ENCODE assay signal across 25 cellular contexts in the genomic region with DNA sequence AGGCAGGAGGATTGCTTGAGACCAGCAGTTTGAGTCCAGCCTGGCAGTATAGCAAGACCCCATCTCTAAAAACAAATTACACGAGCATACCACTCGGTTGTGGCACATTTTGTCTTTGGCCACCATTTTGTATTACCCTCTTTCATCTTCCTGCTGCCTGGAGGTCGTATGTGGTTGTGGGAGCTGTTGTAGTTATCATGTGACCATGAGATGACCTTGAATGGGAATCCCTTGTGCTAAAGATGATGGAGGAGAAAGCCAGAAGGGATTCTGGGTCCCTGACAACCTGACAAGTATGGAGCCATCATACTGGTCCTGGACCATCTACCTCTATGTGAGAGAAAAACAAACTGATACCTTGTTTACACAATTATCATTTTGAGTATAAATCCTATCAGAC.
"Had no signal": no experiment of that assay in that cellular context is flagged by ENCODE, and none has a peak within 500 bp of the region (broad histone marks: within the 10 kb centered on the region; RNA-seq: fewer than 3 reads in every experiment).

No MANE protein-coding gene starts in this region.

- H3K36me3 ChIP-seq: esophagus squamous epithelium, gastrocnemius medialis, heart right ventricle, left lung, lower lobe of right lung had no signal

- DNase-seq: cortex of kidney; effector CD8-positive, alpha-beta T cell; effector memory CD8-positive, alpha-beta T cell; endodermal cell; erythroblast; esophagus squamous epithelium; foreskin fibroblast; foreskin melanocyte; gastrocnemius medialis; glutamatergic neuron; head of caudate nucleus; heart right ventricle; hippocampal formation; left cardiac atrium; left lung; left ventricle myocardium superior; lower lobe of right lung; mesenchymal stem cell; mucosa of descending colon; naive B cell had no signal

- H3K27ac ChIP-seq: epithelial cell of prostate, esophagus squamous epithelium, gastrocnemius medialis, heart right ventricle, left lung, lower lobe of right lung had no signal

- H3K27me3 ChIP-seq: esophagus squamous epithelium, gastrocnemius medialis, heart right ventricle, left lung had no signal

- H3K4me3 ChIP-seq: esophagus squamous epithelium, gastrocnemius medialis, heart right ventricle, left lung, lower lobe of right lung, mucosa of descending colon had no signal

- H3K4me1 ChIP-seq: esophagus squamous epithelium, gastrocnemius medialis, heart right ventricle, left lung, lower lobe of right lung had no signal

- H3K9me3 ChIP-seq: esophagus squamous epithelium, gastrocnemius medialis, heart right ventricle, left lung, lower lobe of right lung, mucosa of descending colon had no signal

- FAIRE-seq: endometrium, islet of Langerhans, keratinocyte had no signal

- ATAC-seq: effector memory CD8-positive, alpha-beta T cell; esophagus mucosa; gastrocnemius medialis; heart right ventricle; left cardiac atrium; left lung; left ventricle myocardium superior; lower lobe of right lung; mucosa of descending colon had no signal
